16 cellular contexts compared by ENCODE assay signal in the genomic region with DNA sequence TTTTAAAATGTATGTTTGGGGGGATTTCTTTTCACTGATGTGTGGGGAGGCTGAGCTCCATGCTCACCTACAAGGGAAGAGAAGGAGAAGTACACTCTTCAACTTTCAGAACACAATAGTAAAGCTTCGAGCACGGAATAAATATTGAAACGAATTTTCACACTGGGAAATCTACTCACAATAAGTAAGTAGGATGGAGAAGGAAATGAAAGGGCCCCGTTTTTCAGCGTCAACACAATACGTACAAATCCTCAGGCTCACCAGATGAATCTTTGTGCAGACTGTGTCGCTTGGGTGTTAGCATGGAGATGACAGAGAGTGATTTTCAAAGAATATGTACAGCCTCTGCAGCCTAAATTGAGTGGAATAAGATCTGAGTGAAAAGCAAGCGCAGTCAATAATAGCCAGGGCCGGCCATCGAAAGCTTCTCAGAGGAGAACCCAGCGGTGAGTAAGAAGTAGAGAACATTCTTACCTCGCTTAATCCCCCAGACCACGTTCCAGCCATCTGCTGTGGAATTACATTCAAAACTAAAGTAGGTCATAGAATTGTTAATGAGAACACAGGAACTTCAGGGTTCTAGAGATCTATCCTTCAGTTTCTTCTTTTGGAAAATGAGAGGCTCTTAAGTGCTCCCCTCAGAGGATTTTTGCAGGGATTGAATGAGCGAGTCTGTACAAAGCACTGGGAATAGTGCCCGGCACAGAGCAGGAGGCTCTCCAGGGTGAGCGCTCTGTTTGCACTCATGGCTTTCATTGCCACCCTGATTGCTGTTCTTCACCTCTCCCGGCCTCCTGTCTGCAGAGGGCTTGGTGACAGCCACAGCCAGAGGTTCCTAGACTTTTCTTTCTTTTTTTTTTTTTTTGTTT.
DNase-seq lines count a peak whose midpoint lies in the region; ATAC-seq and TF ChIP-seq lines count a peak whose summit lies in the region.
"Had no signal": no experiment of that assay in that cellular context is flagged by ENCODE, and none has a peak within 500 bp of the region (broad histone marks: within the 10 kb centered on the region; RNA-seq: fewer than 3 reads in every experiment).

No MANE protein-coding gene starts in this region.

- H3K27me3 Mint-ChIP-seq in CD4-positive, alpha-beta T cell, result no peaks in the 10 kb centered on the region

- no peak overlapping the region for H3K4me3 Mint-ChIP-seq in CD4-positive, alpha-beta T cell

- no peak for TF ChIP-seq CTCF in CD4-positive, alpha-beta T cell (IDR thresholded peaks at IDR 0.05)
- no peak for TF ChIP-seq CTCF in tibial nerve (IDR thresholded peaks at IDR 0.05)

- DNase-seq in NCI-H82 (lab: John Stamatoyannopoulos, UW), result peak; percentile 24
- DNase-seq in NCI-H82 treated with DMSO at 0.1 percent for 48 hours (lab: John Stamatoyannopoulos, UW; ENCODE audit: unreplicated experiment), result no peak
- DNase-seq in head of caudate nucleus, result peak in 40 of 42 donors; percentile 11 to 75 (median 46)
- peak in 41 of 56 donors; percentile 4 to 74 (median 23) for DNase-seq in nucleus accumbens (lab: John Stamatoyannopoulos, UW)
- peak; percentile 72 for DNase-seq in superior temporal gyrus (ENCODE audit: extremely low spot score)
- no peak for DNase-seq in DMS53 (lab: John Stamatoyannopoulos, UW)
- DNase-seq in CD4-positive, alpha-beta T cell, result no peak
- no peak for DNase-seq in tibial nerve (ENCODE audit: low spot score in 2 of 2)
- DNase-seq: NCI-H1417 treated with DMSO at 0.1 percent for 48 hours, NCI-H2081 treated with DMSO at 0.1 percent for 48 hours, NCI-H226, NCI-H526 treated with DMSO at 0.1 percent for 48 hours, PC-9 had no signal

- intact Hi-C loops in head of caudate nucleus (cut with DNase I), result loop anchor here (10.0 kb wide), 1 partner anchor 307 kb away; no protein-coding TSS in a partner anchor
- intact Hi-C loops in CD4-positive, alpha-beta T cell (cut with DNase I, micrococcal nuclease), result loop anchor here in 1 of 2 experiments (5.0 kb wide), 1 partner anchor 74 kb away; no protein-coding TSS in a partner anchor

- H3K27ac Mint-ChIP-seq in CD4-positive, alpha-beta T cell, result no peak overlapping the region

- H3K4me3 ChIP-seq in tibial nerve, result no peak overlapping the region
- H3K4me3 ChIP-seq: BLaER1 treated with 17β-estradiol and CSF1 and Interleukin-3, amounts not matched to agents 10 nM and 100 nM; PC-9 had no signal

- POLR2A ChIA-PET in CD4-positive, alpha-beta T cell (lab: Charles Lee), result no interaction called here

- H3K36me3 Mint-ChIP-seq in CD4-positive, alpha-beta T cell (ENCODE audit: low read depth), result no peaks in the 10 kb centered on the region

- no peaks in the 10 kb centered on the region for H3K9me3 Mint-ChIP-seq in CD4-positive, alpha-beta T cell

- no peaks in the 10 kb centered on the region for H3K9me3 ChIP-seq in CD4-positive, alpha-beta T cell (ENCODE audit: control insufficient read depth, low read length)
- H3K9me3 ChIP-seq in tibial nerve, result no peaks in the 10 kb centered on the region

- H3K4me1 Mint-ChIP-seq in CD4-positive, alpha-beta T cell (ENCODE audit: low read depth), result peaks cover 8% of the 10 kb centered on the region

- no peak for TF ChIP-seq POLR2A in tibial nerve (IDR thresholded peaks at IDR 0.05)

- CTCF ChIA-PET in CD4-positive, alpha-beta T cell (lab: Charles Lee), result interaction anchor here (1.0 kb wide), 1 partner anchor 224 kb away, joined by 5 read pairs; no protein-coding TSS in a partner anchor

- no peaks in the 10 kb centered on the region for H3K36me3 ChIP-seq in tibial nerve
- H3K36me3 ChIP-seq: BLaER1 treated with 17β-estradiol and CSF1 and Interleukin-3, amounts not matched to agents 10 nM and 100 nM had no signal

- TF ChIP-seq EP300 in tibial nerve (IDR thresholded peaks at IDR 0.05), result no peak

- no peak overlapping the region for H3K27ac ChIP-seq in CD4-positive, alpha-beta T cell (ENCODE audit: low read depth, low read length)
- no peak overlapping the region for H3K27ac ChIP-seq in tibial nerve
- H3K27ac ChIP-seq: 22Rv1, PC-9 had no signal

- H3K4me1 ChIP-seq in tibial nerve, result no peaks in the 10 kb centered on the region

- no peaks in the 10 kb centered on the region for H3K27me3 ChIP-seq in CD4-positive, alpha-beta T cell (ENCODE audit: control insufficient read depth, insufficient read depth, low read length)
- H3K27me3 ChIP-seq in tibial nerve, result no peaks in the 10 kb centered on the region
- H3K27me3 ChIP-seq: BLaER1 treated with 17β-estradiol and CSF1 and Interleukin-3, amounts not matched to agents 10 nM and 100 nM had no signal

- ATAC-seq in CD4-positive, alpha-beta T cell (ENCODE audit: poor library complexity), result no peak
- ATAC-seq: HCT116 had no signal

- 70 to 75% methylated on average over 17 of the region's 17 CpGs for WGBS in tibial nerve, 2 donors

Comparison
In these comparisons a context has a peak if more than half of its experiments do, and no peak if none do; other contexts are left out.
1. DNase-seq: peak in NCI-H82 (single experiment), head of caudate nucleus (40 of 42), nucleus accumbens (41 of 56) and superior temporal gyrus (single experiment); none in NCI-H82 treated with DMSO at 0.1 percent for 48 hours (single experiment), DMS53 (single experiment), CD4-positive, alpha-beta T cell (0 of 10) and tibial nerve (0 of 2).